ENCODE assay signal across 11 cellular contexts in genomic region chr7:41711283-41712064, GRCh38. TPM values are rescaled to one million over a fixed set of nuclear protein-coding genes. Genes with fewer than 3 reads are reported as not detected.
DNase-seq lines count a peak whose midpoint lies in the region; ATAC-seq and TF ChIP-seq lines count a peak whose summit lies in the region.
"Had no signal": no experiment of that assay in that cellular context is flagged by ENCODE, and none has a peak within 500 bp of the region (broad histone marks: within the 10 kb centered on the region; RNA-seq: fewer than 3 reads in every experiment).

No MANE protein-coding gene starts in this region.

- H3K9ac ChIP-seq in iPS-20b (ENCODE audit: low read depth, low read length): no peak overlapping the region

- peak; percentile 44 for TF ChIP-seq CTCF in AG04450 (IDR thresholded peaks at IDR 0.05; ENCODE audit: low read depth, low read length)
- TF ChIP-seq CTCF in GM13977 (IDR thresholded peaks at IDR 0.05; ENCODE audit: extremely low read depth, insufficient read depth, missing control alignments): peak; percentile 48

- in situ Hi-C loops in GM13977 (cut with MboI; ENCODE audit: low pct_unique_long_range_greater_than_20kb, low sequenced_read_pairs, unreplicated experiment): no loop called here

- H3K9me3 ChIP-seq in AG04450 (ENCODE audit: control insufficient read depth, insufficient read depth, low read length): no peaks in the 10 kb centered on the region
- H3K9me3 ChIP-seq in iPS-20b (ENCODE audit: insufficient read depth, low read depth, low read length): no peaks in the 10 kb centered on the region
- H3K9me3 ChIP-seq: prostate gland had no signal

- no peaks in the 10 kb centered on the region for H3K36me3 ChIP-seq in iPS-20b (ENCODE audit: insufficient read depth, low read depth, low read length)
- H3K36me3 ChIP-seq: prostate gland had no signal

- DNase-seq in AG04450 (ENCODE audit: low read depth, low spot score) (no peak), GM13977 (ENCODE audit: low spot score) (no peak), SW480 (ENCODE audit: low spot score) (peak; percentile 63), nucleus accumbens (lab: John Stamatoyannopoulos, UW) (no peak), NCI-H446 treated with DMSO at 0.1 percent for 48 hours (lab: John Stamatoyannopoulos, UW) (no peak)
- DNase-seq: NCI-H1436 treated with DMSO at 0.1 percent for 48 hours had no signal

- peaks cover 8% of the 10 kb centered on the region; the same call in 1 of the 2 replicates for H3K4me1 ChIP-seq in iPS-20b (ENCODE audit: insufficient read depth, low read length)
- H3K4me1 ChIP-seq: prostate gland had no signal

- POLR2A ChIA-PET in AG04450 (lab: Yijun Ruan, JAX): no interaction called here

- ATAC-seq in GM19452 (IDR thresholded peaks at IDR 0.05; ENCODE audit: unreplicated experiment) (no peak), HG03039 (IDR thresholded peaks at IDR 0.05; ENCODE audit: unreplicated experiment) (no peak)
- ATAC-seq: activated naive CD4-positive, alpha-beta T cell treated with anti-CD3 and anti-CD28 coated beads, Interleukin-2, amount 50 U/mL, for 72 hours had no signal

- CTCF ChIA-PET in AG04450 (lab: Charles Lee): interaction anchor here (0.6 kb wide), 1 partner anchor 950 kb away, joined by 3 read pairs; no protein-coding TSS in a partner anchor

- no peak overlapping the region for H3K4me3 ChIP-seq in AG04450 (ENCODE audit: low read depth, low read length)
- H3K4me3 ChIP-seq in iPS-20b (ENCODE audit: low read length): peak overlapping the region; percentile 43
- H3K4me3 ChIP-seq: prostate gland had no signal

- no peaks in the 10 kb centered on the region for H3K27me3 ChIP-seq in AG04450 (ENCODE audit: control insufficient read depth, insufficient read depth, low read length)
- peaks cover 8% of the 10 kb centered on the region for H3K27me3 ChIP-seq in iPS-20b (ENCODE audit: insufficient read depth, low read length)

- H3K27ac ChIP-seq in AG04450 (ENCODE audit: low read depth, low read length) (no peak overlapping the region), iPS-20b (ENCODE audit: low read length) (no peak overlapping the region)
- H3K27ac ChIP-seq: prostate gland had no signal

RNA-seq across cellular contexts. Expression of gene INHBA, which starts 8.6 kb away (rescaled TPM):
- 28.1 and 28.5 TPM in 2 replicates for polyA plus RNA-seq in AG04450 (2011; rRNA removed)
- polyA minus RNA-seq in AG04450 (2011; rRNA and poly(A)+ RNA removed): 87.0 and 104 TPM in 2 replicates
